In the genomic region with DNA sequence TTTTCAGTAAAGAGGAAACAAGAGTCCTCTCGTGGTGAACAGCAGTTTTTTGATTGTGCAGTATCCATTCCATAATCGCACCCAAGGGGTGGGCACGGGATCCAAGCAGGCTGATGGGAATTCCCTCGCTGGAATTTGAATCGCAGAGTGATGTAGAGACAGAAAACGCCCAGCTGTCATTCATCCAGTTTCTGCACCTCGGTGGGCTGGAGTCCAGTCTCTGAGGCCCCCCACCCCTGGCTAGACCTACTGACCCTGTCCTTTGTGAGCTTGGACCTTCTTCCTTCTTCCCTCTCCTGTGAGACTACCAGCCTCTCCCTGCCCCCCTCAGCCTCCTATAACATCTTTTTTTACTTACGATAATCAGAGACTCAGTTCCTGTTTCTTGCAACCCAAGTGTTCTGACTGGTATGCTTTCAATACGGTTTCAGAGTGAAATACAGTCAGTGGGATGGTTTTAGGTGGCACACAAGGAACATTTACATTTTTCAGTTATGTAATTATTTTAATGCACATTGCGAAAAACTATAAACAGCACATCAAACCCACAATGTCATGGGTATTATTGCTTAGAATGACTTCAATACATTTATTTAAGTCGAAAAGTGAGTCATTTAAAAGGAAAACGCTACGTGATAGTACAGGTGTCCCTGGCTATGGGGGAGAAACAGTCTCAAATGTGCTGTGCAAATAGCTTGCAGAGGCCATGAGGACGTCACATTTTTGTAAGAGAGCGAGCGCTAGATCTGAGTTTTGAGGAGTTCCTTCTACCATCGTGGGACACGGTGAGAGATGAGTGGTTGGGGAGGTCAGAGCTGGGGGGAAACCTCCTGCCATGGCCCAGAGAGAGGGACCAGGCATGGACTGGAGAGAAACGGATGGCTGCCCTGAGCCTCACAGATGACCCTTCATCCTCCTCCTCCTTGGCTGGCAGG, we compare ENCODE assay signal across 9 cellular contexts. TPM values are rescaled to one million over a fixed set of nuclear protein-coding genes. Genes with fewer than 3 reads are reported as not detected.
DNase-seq lines count a peak whose midpoint lies in the region; ATAC-seq and TF ChIP-seq lines count a peak whose summit lies in the region.
"Had no signal": no experiment of that assay in that cellular context is flagged by ENCODE, and none has a peak within 500 bp of the region (broad histone marks: within the 10 kb centered on the region; RNA-seq: fewer than 3 reads in every experiment).

No MANE protein-coding gene starts in this region.

- H3K9ac ChIP-seq in OCI-LY1 (ENCODE audit: low read length): no peak overlapping the region

- intact Hi-C loops in breast epithelium (cut with DNase I; ENCODE audit: low total_unique reads): no loop called here

- no peaks in the 10 kb centered on the region for H3K9me3 ChIP-seq in OCI-LY1 (ENCODE audit: low read length)
- no peaks in the 10 kb centered on the region for H3K9me3 ChIP-seq in breast epithelium
- H3K9me3 ChIP-seq in WERI-Rb-1 (ENCODE audit: severe bottlenecking): no peaks in the 10 kb centered on the region

- H3K27ac ChIP-seq in OCI-LY1 (ENCODE audit: low read depth, low read length, poor library complexity, severe bottlenecking) (no peak overlapping the region), breast epithelium (no peak overlapping the region), WERI-Rb-1 (no peak overlapping the region)

- no peaks in the 10 kb centered on the region for H3K79me2 ChIP-seq in OCI-LY1 (ENCODE audit: insufficient read depth, low read length)

- no peak for TF ChIP-seq POLR2A in breast epithelium (IDR thresholded peaks at IDR 0.05)

- H3F3A ChIP-seq in OCI-LY1 (ENCODE audit: insufficient read depth, low read length): no peaks in the 10 kb centered on the region; the same call in 1 of the 2 replicates

- ATAC-seq in HG02885 (IDR thresholded peaks at IDR 0.05; ENCODE audit: poor library complexity, unreplicated experiment): peak; percentile 80

- H3K36me3 ChIP-seq in OCI-LY1 (ENCODE audit: insufficient read depth, low read length) (no peaks in the 10 kb centered on the region), breast epithelium (no peaks in the 10 kb centered on the region), WERI-Rb-1 (no peaks in the 10 kb centered on the region)

- H3K27me3 ChIP-seq in OCI-LY1 (ENCODE audit: insufficient read depth, low read length) (peaks cover 4% of the 10 kb centered on the region; the same call in 1 of the 2 replicates), breast epithelium (no peaks in the 10 kb centered on the region), WERI-Rb-1 (ENCODE audit: insufficient read depth, low read depth, severe bottlenecking) (no peaks in the 10 kb centered on the region)

- H3K9me2 ChIP-seq in OCI-LY1 (ENCODE audit: low read depth, low read length): no peaks in the 10 kb centered on the region

- peak; percentile 11 to 23 for DNase-seq in stimulated activated CD4-positive, alpha-beta T cell treated with anti-CD3 and anti-CD28 coated beads, Interleukin-2, amount 100 ng/mL, for 24 hours
- no peak for DNase-seq in stimulated activated CD4-positive, alpha-beta T cell treated with anti-CD3 and anti-CD28 coated beads, Interleukin-4, amount 100 ng/mL, for 4 hours
- DNase-seq in breast epithelium (ENCODE audit: low spot score in 2 of 2): no peak
- no peak for DNase-seq in WERI-Rb-1
- no peak for DNase-seq in NCI-H2081 treated with DMSO at 0.1 percent for 48 hours (lab: John Stamatoyannopoulos, UW)
- DNase-seq in SHP77 (lab: John Stamatoyannopoulos, UW): no peak
- DNase-seq: CD8-positive, alpha-beta memory T cell had no signal

- no peak overlapping the region for H3K4me3 ChIP-seq in OCI-LY1 (ENCODE audit: low read depth, low read length, poor library complexity, severe bottlenecking)
- H3K4me3 ChIP-seq in breast epithelium: no peak overlapping the region
- no peak overlapping the region for H3K4me3 ChIP-seq in WERI-Rb-1 (ENCODE audit: low read depth, low read length)

- H3K4me2 ChIP-seq in OCI-LY1 (ENCODE audit: low read length): peak overlapping the region; percentile 40

- H3K4me1 ChIP-seq in OCI-LY1 (ENCODE audit: insufficient read depth, low read length, severe bottlenecking): peaks cover 13% of the 10 kb centered on the region
- no peaks in the 10 kb centered on the region for H3K4me1 ChIP-seq in breast epithelium

- H4K20me1 ChIP-seq in OCI-LY1 (ENCODE audit: insufficient read depth, low read length): no peaks in the 10 kb centered on the region

- TF ChIP-seq CTCF in OCI-LY1 (IDR thresholded peaks at IDR 0.05; ENCODE audit: low read length) (no peak), breast epithelium (IDR thresholded peaks at IDR 0.05) (no peak), WERI-Rb-1 (IDR thresholded peaks at IDR 0.05; ENCODE audit: low read depth, low read length) (no peak)

- no peak overlapping the region for H2AFZ ChIP-seq in OCI-LY1 (ENCODE audit: low read length)

RNA-seq across cellular contexts. Expression of a gene that starts 37.5 kb away (rescaled TPM):
- 1 to 10 TPM; 3.0 to 6.9 (median 4.5) TPM for total RNA-seq in breast epithelium

Comparison
In these comparisons a context has a peak if more than half of its experiments do, and no peak if none do; other contexts are left out.
1. DNase-seq: peak in stimulated activated CD4-positive, alpha-beta T cell treated with anti-CD3 and anti-CD28 coated beads, Interleukin-2, amount 100 ng/mL, for 24 hours (2 of 2); none in stimulated activated CD4-positive, alpha-beta T cell treated with anti-CD3 and anti-CD28 coated beads, Interleukin-4, amount 100 ng/mL, for 4 hours (0 of 2), breast epithelium (0 of 2), WERI-Rb-1 (single experiment), NCI-H2081 treated with DMSO at 0.1 percent for 48 hours (single experiment) and SHP77 (0 of 2).